ENCODE assay signal across 29 cellular contexts in the genomic region with DNA sequence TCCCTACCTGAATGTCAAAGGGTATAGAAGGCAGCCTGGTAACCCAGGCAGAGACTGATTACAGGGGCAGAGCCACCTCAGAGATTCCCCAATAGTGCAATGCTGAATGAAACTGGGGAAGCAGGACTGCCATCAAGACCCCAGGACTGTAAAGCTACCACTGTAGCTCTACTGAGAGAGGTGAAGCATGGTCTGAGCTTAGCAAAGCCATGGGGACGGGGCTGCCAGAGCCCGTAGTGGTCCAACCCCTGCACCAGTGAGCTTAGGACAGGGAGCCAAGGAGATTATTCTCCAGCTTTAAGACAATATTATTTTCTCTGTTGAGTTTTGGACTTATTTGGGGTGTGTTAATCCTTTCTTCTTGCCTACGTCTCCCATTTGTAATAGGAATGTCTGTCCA.
DNase-seq lines count a peak whose midpoint lies in the region; ATAC-seq lines count a peak whose summit lies in the region.
"Had no signal": no experiment of that assay in that cellular context is flagged by ENCODE, and none has a peak within 500 bp of the region (broad histone marks: within the 10 kb centered on the region; RNA-seq: fewer than 3 reads in every experiment).

No MANE protein-coding gene starts in this region.

- H3K4me3 Mint-ChIP-seq in stimulated activated naive CD8-positive, alpha-beta T cell treated with anti-CD3 and anti-CD28 coated beads, Interleukin-15, amount 100 ng/mL, for 72 hours: no peak overlapping the region
- no peak overlapping the region for H3K4me3 Mint-ChIP-seq in stimulated activated effector memory CD8-positive, alpha-beta T cell treated with anti-CD3 and anti-CD28 coated beads, Interleukin-12 subunit alpha, Interleukin-12 subunit beta, amount 100 ng/mL, for 72 hours
- H3K4me3 Mint-ChIP-seq in stimulated activated memory B cell treated with anti-CD40 and anti-IgM and Interleukin-4, amounts not matched to agents 10 μg/mL and 1 μg/mL and 100 μg/mL, for 72 hours: no peak overlapping the region
- H3K4me3 Mint-ChIP-seq: B cell; CD14-positive monocyte; CD4-positive, alpha-beta memory T cell; CD4-positive, alpha-beta T cell; CD4-positive, CD25-positive, alpha-beta regulatory T cell; CD8-positive, alpha-beta memory T cell; CD8-positive, alpha-beta T cell had no signal

- no peaks in the 10 kb centered on the region for H3K4me1 Mint-ChIP-seq in stimulated activated naive CD8-positive, alpha-beta T cell treated with anti-CD3 and anti-CD28 coated beads, Interleukin-15, amount 100 ng/mL, for 72 hours
- no peaks in the 10 kb centered on the region for H3K4me1 Mint-ChIP-seq in stimulated activated effector memory CD8-positive, alpha-beta T cell treated with anti-CD3 and anti-CD28 coated beads, Interleukin-12 subunit alpha, Interleukin-12 subunit beta, amount 100 ng/mL, for 72 hours
- no peaks in the 10 kb centered on the region for H3K4me1 Mint-ChIP-seq in stimulated activated memory B cell treated with anti-CD40 and anti-IgM and Interleukin-4, amounts not matched to agents 10 μg/mL and 1 μg/mL and 100 μg/mL, for 72 hours
- H3K4me1 Mint-ChIP-seq: B cell; CD14-positive monocyte; CD4-positive, alpha-beta memory T cell; CD4-positive, CD25-positive, alpha-beta regulatory T cell; CD8-positive, alpha-beta memory T cell had no signal

- H3K27me3 Mint-ChIP-seq in stimulated activated naive CD8-positive, alpha-beta T cell treated with anti-CD3 and anti-CD28 coated beads, Interleukin-15, amount 100 ng/mL, for 72 hours: no peaks in the 10 kb centered on the region
- no peaks in the 10 kb centered on the region for H3K27me3 Mint-ChIP-seq in stimulated activated memory B cell treated with anti-CD40 and anti-IgM and Interleukin-4, amounts not matched to agents 10 μg/mL and 1 μg/mL and 100 μg/mL, for 72 hours
- H3K27me3 Mint-ChIP-seq: B cell; CD4-positive, alpha-beta memory T cell; CD4-positive, alpha-beta T cell; CD4-positive, CD25-positive, alpha-beta regulatory T cell; CD8-positive, alpha-beta memory T cell had no signal

- no peak for DNase-seq in stimulated activated naive CD8-positive, alpha-beta T cell treated with anti-CD3 and anti-CD28 coated beads, Interleukin-15, Interleukin-2, amounts not matched to agents 100 U/mL and 50 U/mL, for 24 hours
- DNase-seq in stimulated activated naive CD8-positive, alpha-beta T cell treated with anti-CD3 and anti-CD28 coated beads, Interleukin-15, amount 100 ng/mL, for 72 hours: no peak
- DNase-seq in stimulated activated effector memory CD8-positive, alpha-beta T cell treated with anti-CD3 and anti-CD28 coated beads, Interleukin-12 subunit alpha, Interleukin-12 subunit beta, amount 100 ng/mL, for 72 hours (ENCODE audit: low spot score in 2 of 2): no peak
- DNase-seq: 8988T; ACHN; AML-193; BE2C; C1 segment of cervical spinal cord; Caco-2; Calu3; CD4-positive, alpha-beta memory T cell; CD4-positive, alpha-beta T cell; CD4-positive, CD25-positive, alpha-beta regulatory T cell; CD8-positive, alpha-beta memory T cell; CD8-positive, alpha-beta T cell; COR-L47; DMS 273 treated with DMSO at 0.1 percent for 48 hours; DMS153; DMS53; DMS79; DMS79 treated with DMSO at 0.1 percent for 48 hours; DND-41; EL had no signal

- ATAC-seq in stimulated activated naive CD8-positive, alpha-beta T cell treated with anti-CD3 and anti-CD28 coated beads, Interleukin-15, Interleukin-2, amounts not matched to agents 100 U/mL and 50 U/mL, for 24 hours: peak; percentile 40
- no peak for ATAC-seq in stimulated activated naive CD8-positive, alpha-beta T cell treated with anti-CD3 and anti-CD28 coated beads, Interleukin-15, amount 100 ng/mL, for 72 hours
- ATAC-seq in stimulated activated effector memory CD8-positive, alpha-beta T cell treated with anti-CD3 and anti-CD28 coated beads, Interleukin-12 subunit alpha, Interleukin-12 subunit beta, amount 100 ng/mL, for 72 hours: peak; percentile 26
- ATAC-seq in stimulated activated memory B cell treated with anti-CD40 and anti-IgM and Interleukin-4, amounts not matched to agents 10 μg/mL and 1 μg/mL and 100 μg/mL, for 72 hours: peak; percentile 56
- ATAC-seq in HG03280 (IDR thresholded peaks at IDR 0.05; ENCODE audit: unreplicated experiment): no peak
- ATAC-seq in GM18868 (IDR thresholded peaks at IDR 0.05; ENCODE audit: unreplicated experiment): no peak
- ATAC-seq: A549; CD8-positive, alpha-beta T cell had no signal

- H3K27ac Mint-ChIP-seq in stimulated activated naive CD8-positive, alpha-beta T cell treated with anti-CD3 and anti-CD28 coated beads, Interleukin-15, amount 100 ng/mL, for 72 hours: no peak overlapping the region
- no peak overlapping the region for H3K27ac Mint-ChIP-seq in stimulated activated effector memory CD8-positive, alpha-beta T cell treated with anti-CD3 and anti-CD28 coated beads, Interleukin-12 subunit alpha, Interleukin-12 subunit beta, amount 100 ng/mL, for 72 hours
- H3K27ac Mint-ChIP-seq in stimulated activated memory B cell treated with anti-CD40 and anti-IgM and Interleukin-4, amounts not matched to agents 10 μg/mL and 1 μg/mL and 100 μg/mL, for 72 hours: no peak overlapping the region
- H3K27ac Mint-ChIP-seq: B cell; CD14-positive monocyte; CD4-positive, alpha-beta memory T cell; CD4-positive, alpha-beta T cell; CD4-positive, CD25-positive, alpha-beta regulatory T cell; CD8-positive, alpha-beta T cell had no signal

- H3K36me3 Mint-ChIP-seq in stimulated activated effector memory CD8-positive, alpha-beta T cell treated with anti-CD3 and anti-CD28 coated beads, Interleukin-12 subunit alpha, Interleukin-12 subunit beta, amount 100 ng/mL, for 72 hours: no peaks in the 10 kb centered on the region
- H3K36me3 Mint-ChIP-seq in stimulated activated memory B cell treated with anti-CD40 and anti-IgM and Interleukin-4, amounts not matched to agents 10 μg/mL and 1 μg/mL and 100 μg/mL, for 72 hours: no peaks in the 10 kb centered on the region
- H3K36me3 Mint-ChIP-seq: CD14-positive monocyte; CD4-positive, alpha-beta memory T cell; CD4-positive, CD25-positive, alpha-beta regulatory T cell; CD8-positive, alpha-beta memory T cell; CD8-positive, alpha-beta T cell had no signal

- peaks cover 8 to 25% of the 10 kb centered on the region in 2 donors for H3K9me3 Mint-ChIP-seq in stimulated activated naive CD8-positive, alpha-beta T cell treated with anti-CD3 and anti-CD28 coated beads, Interleukin-15, amount 100 ng/mL, for 72 hours
- peaks cover 12% of the 10 kb centered on the region for H3K9me3 Mint-ChIP-seq in stimulated activated effector memory CD8-positive, alpha-beta T cell treated with anti-CD3 and anti-CD28 coated beads, Interleukin-12 subunit alpha, Interleukin-12 subunit beta, amount 100 ng/mL, for 72 hours
- peaks cover 2% of the 10 kb centered on the region for H3K9me3 Mint-ChIP-seq in stimulated activated memory B cell treated with anti-CD40 and anti-IgM and Interleukin-4, amounts not matched to agents 10 μg/mL and 1 μg/mL and 100 μg/mL, for 72 hours

Comparison
In these comparisons a context has a peak if more than half of its experiments do, and no peak if none do; other contexts are left out.
1. ATAC-seq: peak in stimulated activated naive CD8-positive, alpha-beta T cell treated with anti-CD3 and anti-CD28 coated beads, Interleukin-15, Interleukin-2, amounts not matched to agents 100 U/mL and 50 U/mL, for 24 hours (single experiment), stimulated activated effector memory CD8-positive, alpha-beta T cell treated with anti-CD3 and anti-CD28 coated beads, Interleukin-12 subunit alpha, Interleukin-12 subunit beta, amount 100 ng/mL, for 72 hours (single experiment) and stimulated activated memory B cell treated with anti-CD40 and anti-IgM and Interleukin-4, amounts not matched to agents 10 μg/mL and 1 μg/mL and 100 μg/mL, for 72 hours (single experiment); none in stimulated activated naive CD8-positive, alpha-beta T cell treated with anti-CD3 and anti-CD28 coated beads, Interleukin-15, amount 100 ng/mL, for 72 hours (single experiment), HG03280 (single experiment) and GM18868 (single experiment).